Comparison of ENCODE assay signal across 1 cellular context in the genomic region with DNA sequence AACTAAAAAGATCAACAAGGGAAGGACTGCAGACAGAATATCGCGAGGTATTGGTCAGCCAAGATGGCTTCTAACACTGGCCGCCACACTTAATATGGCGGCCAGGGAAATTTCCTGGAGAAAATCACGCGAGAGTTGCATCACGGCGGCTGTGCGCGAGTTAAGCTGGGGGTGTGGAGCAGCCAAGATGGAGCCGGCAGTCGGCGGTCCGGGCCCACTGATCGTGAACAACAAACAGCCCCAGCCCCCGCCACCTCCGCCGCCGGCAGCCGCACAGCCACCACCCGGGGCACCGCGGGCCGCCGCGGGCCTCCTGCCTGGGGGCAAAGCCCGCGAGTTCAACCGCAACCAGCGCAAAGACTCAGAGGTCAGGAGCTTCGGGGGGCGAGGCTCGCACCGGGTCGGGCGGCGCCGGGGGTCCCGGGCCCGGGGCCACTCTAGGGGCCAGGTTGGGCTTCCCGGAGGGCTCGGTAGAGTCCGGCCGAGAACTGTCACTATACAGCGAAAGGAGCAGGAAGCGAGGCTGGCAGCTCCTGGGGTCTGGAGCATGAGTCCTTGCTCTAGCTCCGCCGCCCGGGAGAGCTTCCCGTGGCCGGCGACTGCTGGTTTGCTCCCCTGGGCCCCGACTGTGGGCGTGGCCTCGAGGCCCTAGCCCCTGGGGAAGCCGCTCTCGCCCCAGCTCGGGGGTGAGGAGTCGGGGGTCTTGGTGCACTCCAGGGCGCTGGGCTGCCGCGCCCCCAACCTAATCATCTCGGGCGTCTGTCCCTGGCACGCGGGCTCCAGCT.
TF ChIP-seq lines count a peak whose summit lies in the region.

A gene with protein sequence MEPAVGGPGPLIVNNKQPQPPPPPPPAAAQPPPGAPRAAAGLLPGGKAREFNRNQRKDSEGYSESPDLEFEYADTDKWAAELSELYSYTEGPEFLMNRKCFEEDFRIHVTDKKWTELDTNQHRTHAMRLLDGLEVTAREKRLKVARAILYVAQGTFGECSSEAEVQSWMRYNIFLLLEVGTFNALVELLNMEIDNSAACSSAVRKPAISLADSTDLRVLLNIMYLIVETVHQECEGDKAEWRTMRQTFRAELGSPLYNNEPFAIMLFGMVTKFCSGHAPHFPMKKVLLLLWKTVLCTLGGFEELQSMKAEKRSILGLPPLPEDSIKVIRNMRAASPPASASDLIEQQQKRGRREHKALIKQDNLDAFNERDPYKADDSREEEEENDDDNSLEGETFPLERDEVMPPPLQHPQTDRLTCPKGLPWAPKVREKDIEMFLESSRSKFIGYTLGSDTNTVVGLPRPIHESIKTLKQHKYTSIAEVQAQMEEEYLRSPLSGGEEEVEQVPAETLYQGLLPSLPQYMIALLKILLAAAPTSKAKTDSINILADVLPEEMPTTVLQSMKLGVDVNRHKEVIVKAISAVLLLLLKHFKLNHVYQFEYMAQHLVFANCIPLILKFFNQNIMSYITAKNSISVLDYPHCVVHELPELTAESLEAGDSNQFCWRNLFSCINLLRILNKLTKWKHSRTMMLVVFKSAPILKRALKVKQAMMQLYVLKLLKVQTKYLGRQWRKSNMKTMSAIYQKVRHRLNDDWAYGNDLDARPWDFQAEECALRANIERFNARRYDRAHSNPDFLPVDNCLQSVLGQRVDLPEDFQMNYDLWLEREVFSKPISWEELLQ (plus strand): TSS at position 174 of the 785 bp plus-strand sequence. CDS start 14 bp downstream, at position 188.

TF ChIP-seq in HepG2, 621 proteins besides CTCF, POLR2A, EP300 and RAD21 (continued from another document and continues in another):
- TF ChIP-seq, protein P1, sequence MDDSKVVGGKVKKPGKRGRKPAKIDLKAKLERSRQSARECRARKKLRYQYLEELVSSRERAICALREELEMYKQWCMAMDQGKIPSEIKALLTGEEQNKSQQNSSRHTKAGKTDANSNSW (CRISPR knock-in tag; IDR thresholded peaks at IDR 0.05; ENCODE audit: borderline replicate concordance), result peak; percentile 41; the same call in 1 of the 2 replicates
- TF ChIP-seq ZEB1 (IDR thresholded peaks at IDR 0.05; ENCODE audit: insufficient replicate concordance, low read depth) (peak; percentile 49), NCOA1 (CRISPR knock-in tag; IDR thresholded peaks at IDR 0.05) (no peak), RBM39 (IDR thresholded peaks at IDR 0.05; ENCODE audit: low read depth, low read length, poor library complexity, severe bottlenecking) (peak; percentile 79), ETV5 (CRISPR knock-in tag; IDR thresholded peaks at IDR 0.05; ENCODE audit: borderline replicate concordance) (peak; percentile 23; the same call in 1 of the 2 replicates), ZNF841 (CRISPR knock-in tag; IDR thresholded peaks at IDR 0.05; ENCODE audit: borderline replicate concordance) (no peak), CREB1 (IDR thresholded peaks at IDR 0.05) (peak; percentile 9; the same call in 1 of the 2 replicates), CREB1 (CRISPR knock-in tag; IDR thresholded peaks at IDR 0.05) (peak; percentile 72), ZNF256 (CRISPR knock-in tag; conservative IDR thresholded peaks at IDR 0.05) (peak; percentile 78; the same call in 1 of the 2 replicates), MYC (CRISPR knock-in tag; IDR thresholded peaks at IDR 0.05; ENCODE audit: borderline replicate concordance) (peak; percentile 14; the same call in 1 of the 2 replicates), SP2 (CRISPR knock-in tag; IDR thresholded peaks at IDR 0.05) (peak; percentile 42; the same call in 1 of the 2 replicates), ZBTB38 (CRISPR knock-in tag; IDR thresholded peaks at IDR 0.05) (0 out of 2 replicates have a peak, but pooled peaks have one; percentile 16), MXI1 (IDR thresholded peaks at IDR 0.05; ENCODE audit: borderline replicate concordance, low read depth, low read length) (peak; percentile 86), KLF9 (CRISPR knock-in tag; IDR thresholded peaks at IDR 0.05; ENCODE audit: low read depth) (peak; percentile 85; the same call in 1 of the 2 replicates), NR2C2 (CRISPR knock-in tag; IDR thresholded peaks at IDR 0.05; ENCODE audit: borderline replicate concordance) (peak; percentile 45; the same call in 1 of the 2 replicates), SALL2 (CRISPR knock-in tag; IDR thresholded peaks at IDR 0.05) (peak; percentile 57), ZNF773 (CRISPR knock-in tag; IDR thresholded peaks at IDR 0.05; ENCODE audit: borderline replicate concordance) (peak; percentile 36; the same call in 1 of the 2 replicates), HOXA3 (CRISPR knock-in tag; IDR thresholded peaks at IDR 0.05) (peak; percentile 98), PHF21A (CRISPR knock-in tag; IDR thresholded peaks at IDR 0.05) (peak; percentile 65; the same call in 1 of the 2 replicates), NFIB (CRISPR knock-in tag; IDR thresholded peaks at IDR 0.05; ENCODE audit: borderline replicate concordance) (no peak), RBFOX2 (IDR thresholded peaks at IDR 0.05; ENCODE audit: low read depth, low read length) (peak; percentile 93), MIXL1 (CRISPR knock-in tag; IDR thresholded peaks at IDR 0.05) (peak; percentile 40; the same call in 1 of the 2 replicates), ZNF747 (CRISPR knock-in tag; IDR thresholded peaks at IDR 0.05; ENCODE audit: borderline replicate concordance) (no peak), SAP130 (CRISPR knock-in tag; IDR thresholded peaks at IDR 0.05; ENCODE audit: low read depth) (peak; percentile 77), GABPB1 (CRISPR knock-in tag; IDR thresholded peaks at IDR 0.05) (peak; percentile 86), ISX (CRISPR knock-in tag; conservative IDR thresholded peaks at IDR 0.05) (0 out of 2 replicates have a peak, but pooled peaks have one; percentile 32), KDM5A (IDR thresholded peaks at IDR 0.05; ENCODE audit: borderline replicate concordance, low read length) (peak; percentile 88), ZNF883 (CRISPR knock-in tag; IDR thresholded peaks at IDR 0.05; ENCODE audit: not compliant biosample characterization) (peak; percentile 58)
- TF ChIP-seq, protein P2, sequence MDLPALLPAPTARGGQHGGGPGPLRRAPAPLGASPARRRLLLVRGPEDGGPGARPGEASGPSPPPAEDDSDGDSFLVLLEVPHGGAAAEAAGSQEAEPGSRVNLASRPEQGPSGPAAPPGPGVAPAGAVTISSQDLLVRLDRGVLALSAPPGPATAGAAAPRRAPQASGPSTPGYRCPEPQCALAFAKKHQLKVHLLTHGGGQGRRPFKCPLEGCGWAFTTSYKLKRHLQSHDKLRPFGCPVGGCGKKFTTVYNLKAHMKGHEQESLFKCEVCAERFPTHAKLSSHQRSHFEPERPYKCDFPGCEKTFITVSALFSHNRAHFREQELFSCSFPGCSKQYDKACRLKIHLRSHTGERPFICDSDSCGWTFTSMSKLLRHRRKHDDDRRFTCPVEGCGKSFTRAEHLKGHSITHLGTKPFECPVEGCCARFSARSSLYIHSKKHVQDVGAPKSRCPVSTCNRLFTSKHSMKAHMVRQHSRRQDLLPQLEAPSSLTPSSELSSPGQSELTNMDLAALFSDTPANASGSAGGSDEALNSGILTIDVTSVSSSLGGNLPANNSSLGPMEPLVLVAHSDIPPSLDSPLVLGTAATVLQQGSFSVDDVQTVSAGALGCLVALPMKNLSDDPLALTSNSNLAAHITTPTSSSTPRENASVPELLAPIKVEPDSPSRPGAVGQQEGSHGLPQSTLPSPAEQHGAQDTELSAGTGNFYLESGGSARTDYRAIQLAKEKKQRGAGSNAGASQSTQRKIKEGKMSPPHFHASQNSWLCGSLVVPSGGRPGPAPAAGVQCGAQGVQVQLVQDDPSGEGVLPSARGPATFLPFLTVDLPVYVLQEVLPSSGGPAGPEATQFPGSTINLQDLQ (CRISPR knock-in tag; IDR thresholded peaks at IDR 0.05), result no peak
- TF ChIP-seq, protein P3, sequence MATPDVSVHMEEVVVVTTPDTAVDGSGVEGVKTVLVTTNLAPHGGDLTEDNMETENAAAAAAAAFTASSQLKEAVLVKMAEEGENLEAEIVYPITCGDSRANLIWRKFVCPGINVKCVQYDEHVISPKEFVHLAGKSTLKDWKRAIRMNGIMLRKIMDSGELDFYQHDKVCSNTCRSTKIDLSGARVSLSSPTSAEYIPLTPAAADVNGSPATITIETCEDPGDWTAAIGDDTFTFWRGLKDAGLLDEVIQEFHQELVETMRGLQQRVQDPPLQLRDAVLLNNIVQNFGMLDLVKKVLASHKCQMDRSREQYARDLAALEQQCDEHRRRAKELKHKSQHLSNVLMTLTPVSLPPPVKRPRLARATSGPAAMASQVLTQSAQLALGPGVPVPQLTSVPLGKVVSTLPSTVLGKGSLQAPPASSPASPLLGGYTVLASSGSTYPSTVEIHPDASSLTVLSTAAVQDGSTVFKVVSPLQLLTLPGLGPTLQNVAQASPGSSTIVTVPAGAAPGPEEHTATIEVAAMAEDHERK (CRISPR knock-in tag; IDR thresholded peaks at IDR 0.05; ENCODE audit: low read depth), result peak; percentile 15; the same call in 1 of the 2 replicates
- TF ChIP-seq, protein P4, sequence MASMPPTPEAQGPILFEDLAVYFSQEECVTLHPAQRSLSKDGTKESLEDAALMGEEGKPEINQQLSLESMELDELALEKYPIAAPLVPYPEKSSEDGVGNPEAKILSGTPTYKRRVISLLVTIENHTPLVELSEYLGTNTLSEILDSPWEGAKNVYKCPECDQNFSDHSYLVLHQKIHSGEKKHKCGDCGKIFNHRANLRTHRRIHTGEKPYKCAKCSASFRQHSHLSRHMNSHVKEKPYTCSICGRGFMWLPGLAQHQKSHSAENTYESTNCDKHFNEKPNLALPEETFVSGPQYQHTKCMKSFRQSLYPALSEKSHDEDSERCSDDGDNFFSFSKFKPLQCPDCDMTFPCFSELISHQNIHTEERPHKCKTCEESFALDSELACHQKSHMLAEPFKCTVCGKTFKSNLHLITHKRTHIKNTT (CRISPR knock-in tag; IDR thresholded peaks at IDR 0.05), result no peak
- TF ChIP-seq, protein P5, sequence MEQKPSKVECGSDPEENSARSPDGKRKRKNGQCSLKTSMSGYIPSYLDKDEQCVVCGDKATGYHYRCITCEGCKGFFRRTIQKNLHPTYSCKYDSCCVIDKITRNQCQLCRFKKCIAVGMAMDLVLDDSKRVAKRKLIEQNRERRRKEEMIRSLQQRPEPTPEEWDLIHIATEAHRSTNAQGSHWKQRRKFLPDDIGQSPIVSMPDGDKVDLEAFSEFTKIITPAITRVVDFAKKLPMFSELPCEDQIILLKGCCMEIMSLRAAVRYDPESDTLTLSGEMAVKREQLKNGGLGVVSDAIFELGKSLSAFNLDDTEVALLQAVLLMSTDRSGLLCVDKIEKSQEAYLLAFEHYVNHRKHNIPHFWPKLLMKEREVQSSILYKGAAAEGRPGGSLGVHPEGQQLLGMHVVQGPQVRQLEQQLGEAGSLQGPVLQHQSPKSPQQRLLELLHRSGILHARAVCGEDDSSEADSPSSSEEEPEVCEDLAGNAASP (CRISPR knock-in tag; IDR thresholded peaks at IDR 0.05; ENCODE audit: borderline replicate concordance), result no peak
- TF ChIP-seq, protein P6, sequence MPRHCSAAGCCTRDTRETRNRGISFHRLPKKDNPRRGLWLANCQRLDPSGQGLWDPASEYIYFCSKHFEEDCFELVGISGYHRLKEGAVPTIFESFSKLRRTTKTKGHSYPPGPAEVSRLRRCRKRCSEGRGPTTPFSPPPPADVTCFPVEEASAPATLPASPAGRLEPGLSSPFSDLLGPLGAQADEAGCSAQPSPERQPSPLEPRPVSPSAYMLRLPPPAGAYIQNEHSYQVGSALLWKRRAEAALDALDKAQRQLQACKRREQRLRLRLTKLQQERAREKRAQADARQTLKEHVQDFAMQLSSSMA (CRISPR knock-in tag; IDR thresholded peaks at IDR 0.05), result peak; percentile 100
- TF ChIP-seq, protein P7, sequence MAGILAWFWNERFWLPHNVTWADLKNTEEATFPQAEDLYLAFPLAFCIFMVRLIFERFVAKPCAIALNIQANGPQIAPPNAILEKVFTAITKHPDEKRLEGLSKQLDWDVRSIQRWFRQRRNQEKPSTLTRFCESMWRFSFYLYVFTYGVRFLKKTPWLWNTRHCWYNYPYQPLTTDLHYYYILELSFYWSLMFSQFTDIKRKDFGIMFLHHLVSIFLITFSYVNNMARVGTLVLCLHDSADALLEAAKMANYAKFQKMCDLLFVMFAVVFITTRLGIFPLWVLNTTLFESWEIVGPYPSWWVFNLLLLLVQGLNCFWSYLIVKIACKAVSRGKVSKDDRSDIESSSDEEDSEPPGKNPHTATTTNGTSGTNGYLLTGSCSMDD (CRISPR knock-in tag; IDR thresholded peaks at IDR 0.05), result no peak
- TF ChIP-seq, protein P8, sequence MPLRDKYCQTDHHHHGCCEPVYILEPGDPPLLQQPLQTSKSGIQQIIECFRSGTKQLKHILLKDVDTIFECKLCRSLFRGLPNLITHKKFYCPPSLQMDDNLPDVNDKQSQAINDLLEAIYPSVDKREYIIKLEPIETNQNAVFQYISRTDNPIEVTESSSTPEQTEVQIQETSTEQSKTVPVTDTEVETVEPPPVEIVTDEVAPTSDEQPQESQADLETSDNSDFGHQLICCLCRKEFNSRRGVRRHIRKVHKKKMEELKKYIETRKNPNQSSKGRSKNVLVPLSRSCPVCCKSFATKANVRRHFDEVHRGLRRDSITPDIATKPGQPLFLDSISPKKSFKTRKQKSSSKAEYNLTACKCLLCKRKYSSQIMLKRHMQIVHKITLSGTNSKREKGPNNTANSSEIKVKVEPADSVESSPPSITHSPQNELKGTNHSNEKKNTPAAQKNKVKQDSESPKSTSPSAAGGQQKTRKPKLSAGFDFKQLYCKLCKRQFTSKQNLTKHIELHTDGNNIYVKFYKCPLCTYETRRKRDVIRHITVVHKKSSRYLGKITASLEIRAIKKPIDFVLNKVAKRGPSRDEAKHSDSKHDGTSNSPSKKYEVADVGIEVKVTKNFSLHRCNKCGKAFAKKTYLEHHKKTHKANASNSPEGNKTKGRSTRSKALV (CRISPR knock-in tag; IDR thresholded peaks at IDR 0.05), result no peak; the same call in 1 of the 2 replicates
- TF ChIP-seq, protein P9, sequence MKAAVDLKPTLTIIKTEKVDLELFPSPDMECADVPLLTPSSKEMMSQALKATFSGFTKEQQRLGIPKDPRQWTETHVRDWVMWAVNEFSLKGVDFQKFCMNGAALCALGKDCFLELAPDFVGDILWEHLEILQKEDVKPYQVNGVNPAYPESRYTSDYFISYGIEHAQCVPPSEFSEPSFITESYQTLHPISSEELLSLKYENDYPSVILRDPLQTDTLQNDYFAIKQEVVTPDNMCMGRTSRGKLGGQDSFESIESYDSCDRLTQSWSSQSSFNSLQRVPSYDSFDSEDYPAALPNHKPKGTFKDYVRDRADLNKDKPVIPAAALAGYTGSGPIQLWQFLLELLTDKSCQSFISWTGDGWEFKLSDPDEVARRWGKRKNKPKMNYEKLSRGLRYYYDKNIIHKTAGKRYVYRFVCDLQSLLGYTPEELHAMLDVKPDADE (CRISPR knock-in tag; IDR thresholded peaks at IDR 0.05), result no peak
- TF ChIP-seq, protein P10, sequence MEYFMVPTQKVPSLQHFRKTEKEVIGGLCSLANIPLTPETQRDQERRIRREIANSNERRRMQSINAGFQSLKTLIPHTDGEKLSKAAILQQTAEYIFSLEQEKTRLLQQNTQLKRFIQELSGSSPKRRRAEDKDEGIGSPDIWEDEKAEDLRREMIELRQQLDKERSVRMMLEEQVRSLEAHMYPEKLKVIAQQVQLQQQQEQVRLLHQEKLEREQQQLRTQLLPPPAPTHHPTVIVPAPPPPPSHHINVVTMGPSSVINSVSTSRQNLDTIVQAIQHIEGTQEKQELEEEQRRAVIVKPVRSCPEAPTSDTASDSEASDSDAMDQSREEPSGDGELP (IDR thresholded peaks at IDR 0.05; ENCODE audit: borderline replicate concordance, low read depth), result 0 out of 2 replicates have a peak, but pooled peaks have one; percentile 22
- TF ChIP-seq, protein P11, sequence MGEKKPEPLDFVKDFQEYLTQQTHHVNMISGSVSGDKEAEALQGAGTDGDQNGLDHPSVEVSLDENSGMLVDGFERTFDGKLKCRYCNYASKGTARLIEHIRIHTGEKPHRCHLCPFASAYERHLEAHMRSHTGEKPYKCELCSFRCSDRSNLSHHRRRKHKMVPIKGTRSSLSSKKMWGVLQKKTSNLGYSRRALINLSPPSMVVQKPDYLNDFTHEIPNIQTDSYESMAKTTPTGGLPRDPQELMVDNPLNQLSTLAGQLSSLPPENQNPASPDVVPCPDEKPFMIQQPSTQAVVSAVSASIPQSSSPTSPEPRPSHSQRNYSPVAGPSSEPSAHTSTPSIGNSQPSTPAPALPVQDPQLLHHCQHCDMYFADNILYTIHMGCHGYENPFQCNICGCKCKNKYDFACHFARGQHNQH (CRISPR knock-in tag; IDR thresholded peaks at IDR 0.05), result peak; percentile 84
